In genomic region chr22:45966892-45967365, GRCh38 we compare ENCODE assay signal across 2 cellular contexts.
TF ChIP-seq lines count a peak whose summit lies in the region.

No MANE protein-coding gene starts in this region.

TF ChIP-seq in GM23338, 12 proteins besides CTCF, POLR2A, EP300 and RAD21:
- TF ChIP-seq ZNF331 (CRISPR knock-in tag; IDR thresholded peaks at IDR 0.05; ENCODE audit: low read depth) (no peak), REST (IDR thresholded peaks at IDR 0.05; ENCODE audit: unreplicated experiment) (no peak), JUNB (IDR thresholded peaks at IDR 0.05; ENCODE audit: unreplicated experiment) (no peak), EZH2 (IDR thresholded peaks at IDR 0.05; ENCODE audit: low read depth, unreplicated experiment) (no peak), ZNF114 (CRISPR knock-in tag; IDR thresholded peaks at IDR 0.05) (no peak), STAT1 (IDR thresholded peaks at IDR 0.05; ENCODE audit: unreplicated experiment) (no peak), POLR2AphosphoS5 (IDR thresholded peaks at IDR 0.05; ENCODE audit: low read depth) (no peak), NANOG (IDR thresholded peaks at IDR 0.05; ENCODE audit: borderline replicate concordance) (no peak), ZNF462 (CRISPR knock-in tag; IDR thresholded peaks at IDR 0.05) (no peak), CREB1 (CRISPR knock-in tag; IDR thresholded peaks at IDR 0.05; ENCODE audit: low read depth) (no peak), ETS1 (IDR thresholded peaks at IDR 0.05) (no peak), EZH2phosphoT487 (IDR thresholded peaks at IDR 0.05; ENCODE audit: unreplicated experiment) (no peak)

TF ChIP-seq in H1, 55 proteins besides CTCF, POLR2A, EP300 and RAD21:
- TF ChIP-seq MAX (IDR thresholded peaks at IDR 0.05) (peak; percentile 40), KDM1A (IDR thresholded peaks at IDR 0.05; ENCODE audit: borderline replicate concordance, low read length) (peak; percentile 90), SP2 (IDR thresholded peaks at IDR 0.05; ENCODE audit: low read length) (no peak), TBP (IDR thresholded peaks at IDR 0.05; ENCODE audit: low read depth, low read length) (peak; percentile 90), CEBPB (IDR thresholded peaks at IDR 0.05; ENCODE audit: low read depth, low read length) (no peak), HDAC2 (IDR thresholded peaks at IDR 0.05; ENCODE audit: borderline replicate concordance in 1 of 2, low read depth in 2 of 2, low read length in 2 of 2) (0 out of 4 replicates have a peak, but pooled peaks of 1 of the 2 experiments have one; percentile 81), GABPA (IDR thresholded peaks at IDR 0.05; ENCODE audit: borderline replicate concordance, insufficient read depth, low read length) (0 out of 2 replicates have a peak, but pooled peaks have one; percentile 67), NANOG (IDR thresholded peaks at IDR 0.05; ENCODE audit: insufficient read depth, low read depth, low read length, poor library complexity, severe bottlenecking) (peak; percentile 26), KDM5A (IDR thresholded peaks at IDR 0.05; ENCODE audit: low read length) (no peak), CBX8 (IDR thresholded peaks at IDR 0.05; ENCODE audit: borderline replicate concordance, low read depth, low read length) (no peak), SIX5 (IDR thresholded peaks at IDR 0.05; ENCODE audit: low read depth, low read length) (no peak), E2F6 (IDR thresholded peaks at IDR 0.05) (0 out of 2 replicates have a peak, but pooled peaks have one; percentile 18)
